In genomic region chr1:151639466-151639865, GRCh38 we compare ENCODE assay signal across 14 cellular contexts. TPM values are rescaled to one million over a fixed set of nuclear protein-coding genes. Genes with fewer than 3 reads are reported as not detected.
DNase-seq lines count a peak whose midpoint lies in the region; ATAC-seq and TF ChIP-seq lines count a peak whose summit lies in the region.
"Had no signal": no experiment of that assay in that cellular context is flagged by ENCODE, and none has a peak within 500 bp of the region (broad histone marks: within the 10 kb centered on the region; RNA-seq: fewer than 3 reads in every experiment).

No MANE protein-coding gene starts in this region.

- H3K4me3 ChIP-seq in HEK293 (ENCODE audit: low read depth, low read length): no peak overlapping the region
- no peak overlapping the region for H3K4me3 ChIP-seq in brain microvascular endothelial cell (ENCODE audit: low read depth, low read length)
- H3K4me3 ChIP-seq in kidney epithelial cell (ENCODE audit: low read depth, low read length): no peak overlapping the region
- H3K4me3 ChIP-seq: SJCRH30 had no signal

- H3K9me3 ChIP-seq in HEK293 (ENCODE audit: control insufficient read depth, insufficient read depth, low read depth, low read length): no peaks in the 10 kb centered on the region
- H3K9me3 ChIP-seq: SJCRH30 had no signal

- H3K27ac ChIP-seq in HEK293 (ENCODE audit: extremely low read depth, low read depth, low read length): no peak overlapping the region
- H3K27ac ChIP-seq in brain microvascular endothelial cell: peak overlapping the region; percentile 75
- H3K27ac ChIP-seq: foreskin keratinocyte, SJCRH30 had no signal

- peaks cover 0 to 3% of the 10 kb centered on the region in 2 experiments; a peak in 2 of 3 replicates for H3K36me3 ChIP-seq in HEK293 (ENCODE audit: control insufficient read depth in 2 of 2, insufficient read depth in 1 of 2, low read length in 2 of 2)
- H3K36me3 ChIP-seq in brain microvascular endothelial cell (replicated peaks): no peaks in the 10 kb centered on the region
- H3K36me3 ChIP-seq in kidney epithelial cell (ENCODE audit: control insufficient read depth, insufficient read depth, low read length): no peaks in the 10 kb centered on the region

- CTCF ChIA-PET in HEK293 (lab: Yijun Ruan, JAX): interaction anchor here (0.6 kb wide), 1 partner anchor 19 kb away, joined by 3 read pairs; no protein-coding TSS in a partner anchor

- H3K27me3 ChIP-seq in brain microvascular endothelial cell (replicated peaks) (no peaks in the 10 kb centered on the region), kidney epithelial cell (ENCODE audit: control insufficient read depth, insufficient read depth, low read length) (no peaks in the 10 kb centered on the region)
- H3K27me3 ChIP-seq: foreskin keratinocyte, SJCRH30 had no signal

- POLR2A ChIA-PET in HEK293 (lab: Yijun Ruan, JAX): interaction anchor here (1.0 to 2.1 kb wide), 2 partner anchors 20 to 100 kb away, joined by 4 to 5 read pairs; partner anchors contain the start of gene TUFT1

- intact Hi-C loops in Right ventricle myocardium inferior (cut with DNase I): no loop called here

- no peak for ATAC-seq in Right ventricle myocardium inferior
- ATAC-seq: foreskin keratinocyte had no signal

- no peak for TF ChIP-seq CTCF in HEK293 (tag by site-specific recombination; IDR thresholded peaks at IDR 0.05)
- TF ChIP-seq CTCF in brain microvascular endothelial cell (IDR thresholded peaks at IDR 0.05; ENCODE audit: low read depth, low read length, missing control alignments): no peak
- TF ChIP-seq CTCF in kidney epithelial cell (IDR thresholded peaks at IDR 0.05; ENCODE audit: insufficient read depth, low read length, poor library complexity, severe bottlenecking): no peak

- H3K4me1 ChIP-seq in HEK293 (ENCODE audit: control insufficient read depth, insufficient read depth, low read length): peaks cover 17% of the 10 kb centered on the region

- DNase-seq in AG08395 (ENCODE audit: low spot score) (peak; percentile 28), brain microvascular endothelial cell (peak; percentile 75), kidney epithelial cell (ENCODE audit: low read depth) (peak; percentile 59), NCI-H2171 (lab: John Stamatoyannopoulos, UW) (no peak), Right ventricle myocardium inferior (ENCODE audit: missing footprints) (no peak)
- DNase-seq in activated CD4-positive, CD25-positive, alpha-beta regulatory T cell (lab: John Stamatoyannopoulos, UW): no peak
- DNase-seq in stimulated activated CD4-positive, alpha-beta T cell treated with anti-CD3 and anti-CD28 coated beads, Interleukin-1b, Interleukin-23, amount 100 ng/mL, for 48 hours: no peak
- DNase-seq: activated B cell treated with CpG ODN at 0.5 μM for 24 hours, kidney, NCI-H146, NCI-H82, SJCRH30 had no signal

- in situ Hi-C loops in brain microvascular endothelial cell (cut with HindIII; ENCODE audit: low pct_ligation_motif_present, low sequenced_read_pairs): no loop called here

TF ChIP-seq in HEK293, 187 proteins besides CTCF, POLR2A, EP300 and RAD21:
- TF ChIP-seq SCRT2 (tag by site-specific recombination; IDR thresholded peaks at IDR 0.05) (peak; percentile 31; the same call in 1 of the 2 replicates), OVOL3 (tag by site-specific recombination; IDR thresholded peaks at IDR 0.05) (no peak), ZNF513 (tag by site-specific recombination; IDR thresholded peaks at IDR 0.05) (no peak), ZBTB7A (tag by site-specific recombination; IDR thresholded peaks at IDR 0.05; ENCODE audit: low read depth) (no peak), MYNN (tag by site-specific recombination; IDR thresholded peaks at IDR 0.05; ENCODE audit: borderline replicate concordance) (no peak), ZFP41 (tag by site-specific recombination; IDR thresholded peaks at IDR 0.05; ENCODE audit: borderline replicate concordance) (no peak), MZF1 (tag by site-specific recombination; IDR thresholded peaks at IDR 0.05; ENCODE audit: borderline replicate concordance) (no peak), ZNF791 (tag by site-specific recombination; IDR thresholded peaks at IDR 0.05) (no peak)
TF ChIP-seq in HEK293: peak in this region for 1.

RNA-seq across cellular contexts. Expression of gene SNX27, which starts 27.6 kb away (rescaled TPM):
- total RNA-seq in kidney epithelial cell (18.1 and 18.8 TPM in 2 replicates), Right ventricle myocardium inferior (30.6 TPM)

Comparison
In these comparisons a context has a peak if more than half of its experiments do, and no peak if none do; other contexts are left out.
1. DNase-seq: peak in AG08395 (single experiment), brain microvascular endothelial cell (single experiment) and kidney epithelial cell (single experiment); none in activated CD4-positive, CD25-positive, alpha-beta regulatory T cell (0 of 4), NCI-H2171 (single experiment), Right ventricle myocardium inferior (single experiment) and stimulated activated CD4-positive, alpha-beta T cell treated with anti-CD3 and anti-CD28 coated beads, Interleukin-1b, Interleukin-23, amount 100 ng/mL, for 48 hours (single experiment).